In genomic region chrX:3545901-3546300, GRCh38 we compare ENCODE assay signal across 17 cellular contexts.
DNase-seq lines count a peak whose midpoint lies in the region; ATAC-seq and TF ChIP-seq lines count a peak whose summit lies in the region.
"Had no signal": no experiment of that assay in that cellular context is flagged by ENCODE, and none has a peak within 500 bp of the region (broad histone marks: within the 10 kb centered on the region; RNA-seq: fewer than 3 reads in every experiment).

No MANE protein-coding gene starts in this region.

- H3K36me3 Mint-ChIP-seq in osteocyte (ENCODE audit: unreplicated experiment) = no peaks in the 10 kb centered on the region

- CTCF ChIA-PET in RWPE1 (lab: Yijun Ruan, JAX) = no interaction called here

- no peak for TF ChIP-seq CTCF in RWPE1 (conservative IDR thresholded peaks at IDR 0.05; ENCODE audit: low read depth)
- TF ChIP-seq CTCF in osteocyte (IDR thresholded peaks at IDR 0.05) = no peak

- H3K9me3 Mint-ChIP-seq in osteocyte (ENCODE audit: unreplicated experiment) = peaks cover 8% of the 10 kb centered on the region

- POLR2A ChIA-PET in RWPE1 (lab: Yijun Ruan, JAX; ENCODE audit: low non-redundant PET) = no interaction called here

- H3K27ac ChIP-seq in RWPE1 (no peak overlapping the region), epithelial cell of prostate (peak overlapping the region; percentile 18)

- no peak overlapping the region for H3K27ac Mint-ChIP-seq in osteocyte (ENCODE audit: unreplicated experiment)
- H3K27ac Mint-ChIP-seq: CD4-positive, alpha-beta T cell had no signal

- peaks cover 28% of the 10 kb centered on the region for H3K4me1 Mint-ChIP-seq in osteocyte (ENCODE audit: unreplicated experiment)

- ATAC-seq in GM21381 (IDR thresholded peaks at IDR 0.05; ENCODE audit: unreplicated experiment) = no peak
- no peak for ATAC-seq in HG02610 (IDR thresholded peaks at IDR 0.05; ENCODE audit: unreplicated experiment)
- ATAC-seq: HepG2 had no signal

- no peaks in the 10 kb centered on the region for H3K27me3 Mint-ChIP-seq in osteocyte (ENCODE audit: unreplicated experiment)

- DNase-seq in GM03348 (ENCODE audit: low spot score) (peak; percentile 5), RWPE1 (ENCODE audit: low spot score) (peak; percentile 3), epithelial cell of prostate (ENCODE audit: low read depth, low spot score) (peak; percentile 29), osteocyte (ENCODE audit: extremely low spot score, unreplicated experiment) (peak; percentile 21), putamen (ENCODE audit: low spot score) (no peak)
- DNase-seq: Caco-2; CD4-positive, alpha-beta T cell; EL; KG1; NCI-H1417 treated with DMSO at 0.1 percent for 48 hours; NCI-H187 treated with DMSO at 0.1 percent for 48 hours; NCI-H226; NCI-H524 treated with DMSO at 0.1 percent for 48 hours; RPMI8226 had no signal

- no peak overlapping the region for H3K4me3 Mint-ChIP-seq in osteocyte (ENCODE audit: unreplicated experiment)
- H3K4me3 Mint-ChIP-seq: CD4-positive, alpha-beta T cell had no signal
